Comparison of ENCODE assay signal across 28 cellular contexts in the genomic region with DNA sequence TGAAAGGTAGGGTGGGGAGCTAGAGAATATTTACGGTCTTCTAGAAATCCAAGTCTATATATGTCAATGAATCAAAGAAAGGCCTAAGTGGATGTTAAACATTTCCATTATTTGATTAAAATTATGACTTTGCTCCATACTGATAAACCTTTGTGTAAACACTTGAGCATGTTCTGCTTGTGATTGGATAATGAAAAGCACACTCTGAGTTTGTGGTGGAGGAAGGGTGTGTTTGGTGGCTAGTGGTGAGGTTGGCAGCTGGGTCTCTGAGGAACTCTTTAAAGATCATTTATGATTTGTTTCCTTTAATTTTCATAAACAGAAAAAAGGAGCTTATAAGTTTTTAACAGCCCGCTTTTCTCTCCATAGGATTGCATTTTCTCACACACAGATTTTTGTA.
"Had no signal": no experiment of that assay in that cellular context is flagged by ENCODE, and none has a peak within 500 bp of the region (broad histone marks: within the 10 kb centered on the region; RNA-seq: fewer than 3 reads in every experiment).

No MANE protein-coding gene starts in this region.

- H3K27me3 ChIP-seq: brain microvascular endothelial cell, foreskin keratinocyte, gastrocnemius medialis, heart left ventricle had no signal

- H3K4me1 ChIP-seq: foreskin keratinocyte, gastrocnemius medialis had no signal

- H3K27ac Mint-ChIP-seq: activated CD4-positive, alpha-beta T cell treated with anti-CD3 and anti-CD28 coated beads, Interleukin-2, amount 10 ng/mL, durations not matched to agents 7 days and 5 days; activated CD8-positive, alpha-beta T cell treated with anti-CD3 and anti-CD28 coated beads for 36 hours; activated naive CD8-positive, alpha-beta T cell; activated T-helper 17 cell treated with anti-CD3 and anti-CD28 coated beads, Interleukin-2, amount 50 U/mL, for 72 hours; effector memory CD8-positive, alpha-beta T cell; WTC11 had no signal

- H3K27me3 Mint-ChIP-seq: activated CD4-positive, alpha-beta T cell treated with anti-CD3 and anti-CD28 coated beads, Interleukin-2, amount 10 ng/mL, durations not matched to agents 7 days and 5 days; activated CD8-positive, alpha-beta T cell treated with anti-CD3 and anti-CD28 coated beads for 36 hours; activated naive CD8-positive, alpha-beta T cell; activated T-helper 17 cell treated with anti-CD3 and anti-CD28 coated beads, Interleukin-2, amount 50 U/mL, for 72 hours; central memory CD8-positive, alpha-beta T cell; effector memory CD8-positive, alpha-beta T cell had no signal

- H3K9me3 ChIP-seq: gastrocnemius medialis, heart left ventricle had no signal

- H3K4me3 Mint-ChIP-seq: activated CD4-positive, alpha-beta T cell treated with anti-CD3 and anti-CD28 coated beads, Interleukin-2, amount 10 ng/mL, durations not matched to agents 7 days and 5 days; activated CD8-positive, alpha-beta T cell treated with anti-CD3 and anti-CD28 coated beads for 36 hours; activated naive CD8-positive, alpha-beta T cell; activated T-cell treated with anti-CD3 and anti-CD28 coated beads, Interleukin-2, amount 50 U/mL, for 4 hours; activated T-helper 17 cell treated with anti-CD3 and anti-CD28 coated beads, Interleukin-2, amount 50 U/mL, for 72 hours; central memory CD8-positive, alpha-beta T cell; effector memory CD8-positive, alpha-beta T cell; WTC11 had no signal

- ATAC-seq: activated CD8-positive, alpha-beta T cell treated with anti-CD3 and anti-CD28 coated beads for 36 hours; activated T-cell treated with anti-CD3 and anti-CD28 coated beads, Interleukin-2, amount 50 U/mL, for 4 hours; activated T-helper 17 cell treated with anti-CD3 and anti-CD28 coated beads, Interleukin-2, amount 50 U/mL, for 72 hours; effector memory CD8-positive, alpha-beta T cell; foreskin keratinocyte; gastrocnemius medialis; heart left ventricle; WTC11 had no signal

- H3K27ac ChIP-seq: brain microvascular endothelial cell, epithelial cell of prostate, foreskin keratinocyte, gastrocnemius medialis, heart left ventricle had no signal

- H3K36me3 ChIP-seq: brain microvascular endothelial cell, gastrocnemius medialis, heart left ventricle had no signal

- H3K36me3 Mint-ChIP-seq: activated naive CD8-positive, alpha-beta T cell; WTC11 had no signal

- H3K4me3 ChIP-seq: gastrocnemius medialis, heart left ventricle had no signal

- H3K4me1 Mint-ChIP-seq: activated CD4-positive, alpha-beta T cell treated with anti-CD3 and anti-CD28 coated beads, Interleukin-2, amount 10 ng/mL, durations not matched to agents 7 days and 5 days; activated T-helper 17 cell treated with anti-CD3 and anti-CD28 coated beads, Interleukin-2, amount 50 U/mL, for 72 hours; central memory CD8-positive, alpha-beta T cell had no signal

- DNase-seq: activated CD4-positive, alpha-beta T cell treated with anti-CD3 and anti-CD28 coated beads for 1 hour; activated CD4-positive, alpha-beta T cell treated with anti-CD3 and anti-CD28 coated beads for 4 hours; activated CD4-positive, alpha-beta T cell treated with anti-CD3 and anti-CD28 coated beads, Interleukin-2, amount 10 ng/mL, durations not matched to agents 7 days and 5 days; activated CD4-positive, alpha-beta T cell treated with anti-CD3 and anti-CD28 coated beads, Interleukin-2, amount 50 U/mL, for 48 hours; activated CD8-positive, alpha-beta memory T cell treated with anti-CD3 and anti-CD28 coated beads for 24 hours; activated CD8-positive, alpha-beta T cell treated with anti-CD3 and anti-CD28 coated beads for 36 hours; activated effector memory CD4-positive, alpha-beta T cell treated with Interleukin-2 at 50 U/mL for 16 hours; activated gamma-delta T cell treated with Interleukin-2 at 50 U/mL for 16 hours; activated naive CD4-positive, alpha-beta T cell treated with anti-CD3 and anti-CD28 coated beads, Interleukin-2, amount 50 U/mL, for 16 hours; activated naive CD4-positive, alpha-beta T cell treated with Interleukin-2 at 50 U/mL for 16 hours; activated T-cell treated with anti-CD3 and anti-CD28 coated beads, Interleukin-2, amount 50 U/mL, for 4 hours; amniotic stem cell; anterior cingulate cortex; brain microvascular endothelial cell; cortex of kidney; dermis blood vessel endothelial cell; effector CD4-positive, alpha-beta T cell; effector memory CD8-positive, alpha-beta T cell; foreskin keratinocyte; gastrocnemius medialis; glutamatergic neuron; heart left ventricle; T-helper 2 cell had no signal

- H3K9me3 Mint-ChIP-seq: activated CD4-positive, alpha-beta T cell treated with anti-CD3 and anti-CD28 coated beads, Interleukin-2, amount 10 ng/mL, durations not matched to agents 7 days and 5 days; activated CD8-positive, alpha-beta T cell treated with anti-CD3 and anti-CD28 coated beads for 36 hours; activated T-cell treated with anti-CD3 and anti-CD28 coated beads, Interleukin-2, amount 50 U/mL, for 4 hours; activated T-helper 17 cell treated with anti-CD3 and anti-CD28 coated beads, Interleukin-2, amount 50 U/mL, for 72 hours; central memory CD8-positive, alpha-beta T cell; WTC11 had no signal
